Comparison of ENCODE assay signal across 12 cellular contexts in the genomic region with DNA sequence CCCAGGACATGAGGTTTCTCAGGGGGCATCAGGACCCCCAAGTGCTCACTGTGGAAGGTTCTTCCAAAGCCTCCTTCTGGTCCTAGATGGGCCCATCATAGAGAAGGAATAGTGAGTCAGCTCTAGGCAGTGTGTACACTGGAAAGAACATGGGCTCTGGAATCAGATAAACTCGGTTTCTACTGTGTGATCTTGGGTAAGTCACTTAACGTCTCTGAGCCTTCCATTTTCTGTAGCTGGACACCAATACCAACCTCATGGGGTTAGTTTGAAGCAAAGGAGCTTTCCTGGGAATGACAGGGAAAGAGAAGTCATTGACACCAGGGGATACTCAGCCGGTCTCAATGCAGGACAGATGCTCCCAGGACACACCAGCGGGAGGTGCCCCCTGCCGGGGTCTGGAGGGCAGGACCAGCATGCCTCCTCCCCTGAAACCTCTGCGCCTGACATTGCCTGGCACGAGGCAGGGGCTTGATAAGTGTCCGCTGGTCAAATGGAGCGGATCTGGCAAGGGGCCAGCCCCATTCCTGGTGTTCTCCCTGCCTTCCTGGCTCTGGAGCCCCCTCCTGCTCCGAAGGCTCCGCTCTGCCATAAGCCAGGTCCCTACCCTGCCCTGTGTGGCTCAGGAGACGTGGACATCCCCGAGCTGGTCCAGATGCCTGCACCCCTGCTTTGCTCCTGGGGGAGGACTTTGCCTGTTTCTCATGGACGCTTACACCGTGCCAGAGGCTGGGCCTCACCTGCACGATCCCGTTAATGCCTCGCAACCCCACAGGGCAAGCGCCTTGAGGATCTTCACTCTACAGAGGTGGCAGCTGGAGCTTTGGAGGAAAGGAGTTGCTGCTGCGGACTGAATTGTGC. TPM values are rescaled to one million over a fixed set of nuclear protein-coding genes. Genes with fewer than 3 reads are reported as not detected.
DNase-seq lines count a peak whose midpoint lies in the region; ATAC-seq and TF ChIP-seq lines count a peak whose summit lies in the region.
"Had no signal": no experiment of that assay in that cellular context is flagged by ENCODE, and none has a peak within 500 bp of the region (broad histone marks: within the 10 kb centered on the region; RNA-seq: fewer than 3 reads in every experiment).

No MANE protein-coding gene starts in this region.

- no peak overlapping the region for H3K27ac ChIP-seq in HCT116 (ENCODE audit: low read depth, low read length)
- H3K27ac ChIP-seq in right atrium auricular region: peak overlapping the region; percentile 66 to 77
- peak overlapping the region; percentile 55 to 70 (median 67) for H3K27ac ChIP-seq in gastrocnemius medialis
- no peak overlapping the region for H3K27ac ChIP-seq in brain microvascular endothelial cell

- no peaks in the 10 kb centered on the region for H4K20me1 ChIP-seq in HCT116 (ENCODE audit: insufficient read depth)

- H3K4me1 ChIP-seq in HCT116 (ENCODE audit: control insufficient read depth in 1 of 2, insufficient read depth in 2 of 2, low read length in 2 of 2) (peaks cover 14 to 22% of the 10 kb centered on the region in 2 experiments), right atrium auricular region (peaks cover 7 to 47% of the 10 kb centered on the region in 2 donors), gastrocnemius medialis (peaks cover 14 to 19% of the 10 kb centered on the region in 2 donors)

- BruUV-seq in HCT116 (replicated peaks; lab: Mats Ljungman, UMichigan): no TSS peak

- intact Hi-C loops in HCT116 (cut with micrococcal nuclease) (loop anchor here (1.0 to 5.0 kb wide), 3 partner anchors 108 to 163 kb away; no protein-coding TSS in a partner anchor), gastrocnemius medialis (cut with DNase I; ENCODE audit: low total_unique reads) (loop anchor here (1.0 to 5.0 kb wide), 6 partner anchors 14 to 606 kb away; no protein-coding TSS in a partner anchor)

- no peaks in the 10 kb centered on the region for H3K9me2 ChIP-seq in HCT116 (ENCODE audit: insufficient read depth)

- no peak for DNase-seq in HCT116 (ENCODE audit: low read depth, low spot score)
- no peak for DNase-seq in right atrium auricular region (ENCODE audit: low spot score)
- DNase-seq in gastrocnemius medialis: no peak
- DNase-seq in brain microvascular endothelial cell: no peak
- DNase-seq in D341Med (ENCODE audit: low spot score): no peak
- DNase-seq in GDM1 (lab: John Stamatoyannopoulos, UW): no peak

- H2AFZ ChIP-seq in HCT116 (ENCODE audit: low read depth, low read length, poor library complexity, severe bottlenecking): no peak overlapping the region

- RAD21 ChIA-PET in HCT116 (lab: Charles Lee; ENCODE audit: low non-redundant PET in 1 of 2, low total read pairs in 2 of 2, uncharacterized antibody in 2 of 2, unreplicated experiment in 2 of 2): interaction anchor here (0.7 to 2.0 kb wide), 3 partner anchors 13 to 149 kb away, joined by 3 to 8 read pairs (median 4); no protein-coding TSS in a partner anchor

- H3K79me2 ChIP-seq in HCT116 (ENCODE audit: insufficient read depth, low read length): no peaks in the 10 kb centered on the region

- ATAC-seq in HCT116 (no peak), SK-N-SH treated with all-trans-retinoic acid at 6 μM for 48 hours (no peak), gastrocnemius medialis (peak in 1 of 2 donors; percentile 6), GM19397 (IDR thresholded peaks at IDR 0.05; ENCODE audit: unreplicated experiment) (no peak)

- no peak for TF ChIP-seq RAD21 in HCT116 (IDR thresholded peaks at IDR 0.05; ENCODE audit: low read depth)

- H3K9me3 ChIP-seq in HCT116 (ENCODE audit: control insufficient read depth in 1 of 2, insufficient read depth in 1 of 2, low read depth in 1 of 2, low read length in 2 of 2) (no peaks in the 10 kb centered on the region), right atrium auricular region (no peaks in the 10 kb centered on the region), gastrocnemius medialis (no peaks in the 10 kb centered on the region)
- H3K9me3 ChIP-seq: Peyer's patch, uterus had no signal

- H3K27me3 ChIP-seq in HCT116 (ENCODE audit: insufficient read depth, low read length): peaks cover 7% of the 10 kb centered on the region; the same call in 1 of the 2 replicates
- H3K27me3 ChIP-seq in right atrium auricular region: no peaks in the 10 kb centered on the region
- no peaks in the 10 kb centered on the region for H3K27me3 ChIP-seq in gastrocnemius medialis
- no peaks in the 10 kb centered on the region for H3K27me3 ChIP-seq in brain microvascular endothelial cell (replicated peaks)
- H3K27me3 ChIP-seq: Peyer's patch, uterus had no signal

- H3K9ac ChIP-seq in HCT116 (ENCODE audit: low read length): no peak overlapping the region

- POLR2A ChIA-PET in HCT116 (lab: Charles Lee): no interaction called here

- H3K4me2 ChIP-seq in HCT116 (ENCODE audit: low read length): peak overlapping the region; percentile 82

- TF ChIP-seq POLR2A in HCT116 (IDR thresholded peaks at IDR 0.05; ENCODE audit: borderline replicate concordance, extremely low read depth, insufficient read depth, insufficient read length): no peak
- no peak for TF ChIP-seq POLR2A in gastrocnemius medialis (IDR thresholded peaks at IDR 0.05)

- H3K36me3 ChIP-seq in HCT116 (ENCODE audit: control insufficient read depth in 1 of 2, insufficient read depth in 2 of 2, low read length in 2 of 2) (no peaks in the 10 kb centered on the region), right atrium auricular region (no peaks in the 10 kb centered on the region), gastrocnemius medialis (no peaks in the 10 kb centered on the region), brain microvascular endothelial cell (replicated peaks) (no peaks in the 10 kb centered on the region)
- H3K36me3 ChIP-seq: Peyer's patch, uterus had no signal

- H3K4me3 ChIP-seq in HCT116 (replicated peaks in 1 of 2; ENCODE audit: low read depth in 1 of 2, low read length in 2 of 2): no peak overlapping the region
- H3K4me3 ChIP-seq in right atrium auricular region: no peak overlapping the region
- peak overlapping the region in 1 of 4 donors; percentile 29 for H3K4me3 ChIP-seq in gastrocnemius medialis
- no peak overlapping the region for H3K4me3 ChIP-seq in brain microvascular endothelial cell (ENCODE audit: low read depth, low read length)
- H3K4me3 ChIP-seq: Peyer's patch, uterus had no signal

- CTCF ChIA-PET in HCT116 (lab: Charles Lee): interaction anchor here (0.7 to 2.5 kb wide), 11 partner anchors 8 to 163 kb away, joined by 3 to 21 read pairs (median 5); no protein-coding TSS in a partner anchor

- TF ChIP-seq CTCF in HCT116 (IDR thresholded peaks at IDR 0.05 in 2 of 3, conservative IDR thresholded peaks at IDR 0.05 in 1 of 3; ENCODE audit: borderline replicate concordance in 1 of 3, insufficient read depth in 1 of 3, low read depth in 2 of 3, low read length in 2 of 3) (no peak), right atrium auricular region (IDR thresholded peaks at IDR 0.05) (peak in 1 of 2 donors; percentile 13), gastrocnemius medialis (IDR thresholded peaks at IDR 0.05 in 4 of 5, conservative IDR thresholded peaks at IDR 0.05 in 1 of 5) (no peak), brain microvascular endothelial cell (IDR thresholded peaks at IDR 0.05; ENCODE audit: low read depth, low read length, missing control alignments) (no peak)

- in situ Hi-C loops in gastrocnemius medialis (cut with MboI; ENCODE audit: low sequenced_read_pairs in 4 of 4) (loop anchor here in 3 of 4 donors (5.0 to 10.0 kb wide), 3 partner anchors 107 to 164 kb away; no protein-coding TSS in a partner anchor), brain microvascular endothelial cell (cut with HindIII; ENCODE audit: low pct_ligation_motif_present, low sequenced_read_pairs) (no loop called here)

TF ChIP-seq in HCT116, 20 proteins besides CTCF, POLR2A, EP300 and RAD21:
- TF ChIP-seq JUND (IDR thresholded peaks at IDR 0.05) (no peak), EZH2 (IDR thresholded peaks at IDR 0.05) (no peak), ELF1 (IDR thresholded peaks at IDR 0.05; ENCODE audit: borderline replicate concordance, low read depth) (no peak), FOSL1 (IDR thresholded peaks at IDR 0.05; ENCODE audit: low read depth) (no peak)

TF ChIP-seq in SK-N-SH treated with all-trans-retinoic acid at 6 μM for 48 hours, 23 proteins besides CTCF, POLR2A, EP300 and RAD21 (continues in another document):
- no peak for TF ChIP-seq PPARA (CRISPR knock-in tag; IDR thresholded peaks at IDR 0.05; ENCODE audit: borderline replicate concordance)
- no peak for TF ChIP-seq CSDC2 (CRISPR knock-in tag; IDR thresholded peaks at IDR 0.05)
- TF ChIP-seq SNAI2 (CRISPR knock-in tag; IDR thresholded peaks at IDR 0.05): no peak
- TF ChIP-seq, protein P1, sequence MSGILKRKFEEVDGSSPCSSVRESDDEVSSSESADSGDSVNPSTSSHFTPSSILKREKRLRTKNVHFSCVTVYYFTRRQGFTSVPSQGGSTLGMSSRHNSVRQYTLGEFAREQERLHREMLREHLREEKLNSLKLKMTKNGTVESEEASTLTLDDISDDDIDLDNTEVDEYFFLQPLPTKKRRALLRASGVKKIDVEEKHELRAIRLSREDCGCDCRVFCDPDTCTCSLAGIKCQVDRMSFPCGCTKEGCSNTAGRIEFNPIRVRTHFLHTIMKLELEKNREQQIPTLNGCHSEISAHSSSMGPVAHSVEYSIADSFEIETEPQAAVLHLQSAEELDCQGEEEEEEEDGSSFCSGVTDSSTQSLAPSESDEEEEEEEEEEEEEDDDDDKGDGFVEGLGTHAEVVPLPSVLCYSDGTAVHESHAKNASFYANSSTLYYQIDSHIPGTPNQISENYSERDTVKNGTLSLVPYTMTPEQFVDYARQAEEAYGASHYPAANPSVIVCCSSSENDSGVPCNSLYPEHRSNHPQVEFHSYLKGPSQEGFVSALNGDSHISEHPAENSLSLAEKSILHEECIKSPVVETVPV (CRISPR knock-in tag; IDR thresholded peaks at IDR 0.05): no peak
- no peak for TF ChIP-seq RARB (CRISPR knock-in tag; IDR thresholded peaks at IDR 0.05)
- TF ChIP-seq, protein P2, sequence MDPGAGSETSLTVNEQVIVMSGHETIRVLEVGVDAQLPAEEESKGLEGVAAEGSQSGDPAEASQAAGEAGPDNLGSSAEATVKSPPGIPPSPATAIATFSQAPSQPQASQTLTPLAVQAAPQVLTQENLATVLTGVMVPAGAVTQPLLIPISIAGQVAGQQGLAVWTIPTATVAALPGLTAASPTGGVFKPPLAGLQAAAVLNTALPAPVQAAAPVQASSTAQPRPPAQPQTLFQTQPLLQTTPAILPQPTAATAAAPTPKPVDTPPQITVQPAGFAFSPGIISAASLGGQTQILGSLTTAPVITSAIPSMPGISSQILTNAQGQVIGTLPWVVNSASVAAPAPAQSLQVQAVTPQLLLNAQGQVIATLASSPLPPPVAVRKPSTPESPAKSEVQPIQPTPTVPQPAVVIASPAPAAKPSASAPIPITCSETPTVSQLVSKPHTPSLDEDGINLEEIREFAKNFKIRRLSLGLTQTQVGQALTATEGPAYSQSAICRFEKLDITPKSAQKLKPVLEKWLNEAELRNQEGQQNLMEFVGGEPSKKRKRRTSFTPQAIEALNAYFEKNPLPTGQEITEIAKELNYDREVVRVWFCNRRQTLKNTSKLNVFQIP (CRISPR knock-in tag; IDR thresholded peaks at IDR 0.05; ENCODE audit: borderline replicate concordance, low read depth): no peak

RNA-seq across cellular contexts. Expression of a gene that starts 52.8 kb away (rescaled TPM):
- total RNA-seq in HCT116 (2021; ENCODE audit: unreplicated experiment): not detected
- polyA plus RNA-seq in HCT116 (2012): 0.27 and 0.65 TPM in 2 replicates
- total RNA-seq in right atrium auricular region: under 1 TPM in 1 of 2 donors, not detected in 1; 0.78 TPM
- total RNA-seq in gastrocnemius medialis: not detected
- total RNA-seq: activated CD4-positive, alpha-beta T cell treated with anti-CD3 and anti-CD28 coated beads for 36 hours; omental fat pad had no signal

Comparison
In these comparisons a context has a peak if more than half of its experiments do, and no peak if none do; other contexts are left out.
1. H3K27ac ChIP-seq: peak in right atrium auricular region (2 of 2) and gastrocnemius medialis (4 of 4); none in HCT116 (single experiment) and brain microvascular endothelial cell (single experiment).